ENCODE assay signal across 6 cellular contexts in the genomic region with DNA sequence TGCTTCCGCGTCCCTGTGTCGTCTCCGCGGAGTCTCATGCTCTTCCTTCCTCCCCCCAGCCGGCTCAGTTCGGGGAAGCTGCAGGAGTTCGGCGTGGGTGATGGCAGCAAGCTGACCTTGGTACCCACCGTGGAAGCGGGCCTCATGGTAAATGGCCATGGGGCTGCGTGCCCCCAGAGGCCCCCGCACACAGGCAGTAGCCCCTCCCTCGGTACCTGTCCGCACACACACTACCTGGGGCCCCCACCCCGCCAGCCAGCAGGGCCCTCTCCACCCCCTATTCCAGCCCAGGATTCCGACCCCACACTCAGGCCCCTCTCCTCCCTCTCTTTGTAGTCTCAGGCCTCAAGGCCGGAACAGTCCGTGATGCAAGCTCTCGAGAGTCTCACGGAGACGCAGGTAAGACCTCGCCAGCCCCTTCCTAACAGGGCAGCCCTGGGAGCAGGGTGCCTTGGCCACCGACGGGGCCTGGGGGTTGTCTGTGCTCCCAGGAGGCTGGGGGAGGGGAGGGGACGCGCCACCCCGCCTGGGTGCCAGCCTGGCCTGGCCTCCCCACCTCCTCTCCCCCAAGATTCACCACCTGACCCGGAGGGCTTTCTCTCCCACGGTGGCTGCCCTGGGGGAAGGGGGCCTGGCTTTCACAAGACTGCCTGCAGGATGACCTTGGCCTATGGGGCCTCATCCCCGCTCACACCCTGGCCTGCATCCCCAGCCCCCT. TPM values are rescaled to one million over a fixed set of nuclear protein-coding genes. Genes with fewer than 3 reads are reported as not detected.
DNase-seq lines count a peak whose midpoint lies in the region; ATAC-seq and TF ChIP-seq lines count a peak whose summit lies in the region.

No MANE protein-coding gene starts in this region.

- H3K4me3 ChIP-seq in BJ (ENCODE audit: low read depth, low read length): peak overlapping the region; percentile 73
- H3K4me3 ChIP-seq in neutrophil (ENCODE audit: low read depth in 1 of 2, low read length in 1 of 2): peak overlapping the region; percentile 75 to 98

- peaks cover 40% of the 10 kb centered on the region for H3K36me3 ChIP-seq in BJ (ENCODE audit: control insufficient read depth, insufficient read depth, low read length)
- peaks cover 66% of the 10 kb centered on the region for H3K36me3 ChIP-seq in neutrophil

- peaks cover 14% of the 10 kb centered on the region for H3K9me3 ChIP-seq in neutrophil

- no peaks in the 10 kb centered on the region for H3K27me3 ChIP-seq in BJ (ENCODE audit: control insufficient read depth, insufficient read depth, low read length)
- no peaks in the 10 kb centered on the region for H3K27me3 ChIP-seq in neutrophil

- TF ChIP-seq CTCF in BJ (IDR thresholded peaks at IDR 0.05; ENCODE audit: insufficient read depth, low read depth, low read length) (no peak), neutrophil (IDR thresholded peaks at IDR 0.05) (peak; percentile 15)

- no peak for DNase-seq in BJ (ENCODE audit: low read depth)
- peak; percentile 83 for DNase-seq in NOMO-1 treated with dmso at 0.1 percent for 144 hours (lab: John Stamatoyannopoulos, UW; ENCODE audit: unreplicated experiment)
- DNase-seq in caudate nucleus (lab: John Stamatoyannopoulos, UW): peak in 33 of 61 donors; percentile 30 to 81 (median 58)
- no peak for DNase-seq in AG08395 (ENCODE audit: low spot score)

- H3K27ac ChIP-seq in caudate nucleus (ENCODE audit: low read depth, low read length) (peak overlapping the region; percentile 93), neutrophil (peak overlapping the region; percentile 100)

- POLR2A ChIA-PET in BJ (lab: Charles Lee): interaction anchor here (0.7 kb wide), 1 partner anchor 18 kb away, joined by 16 read pairs; a partner anchor contains a TSS

- no peak for ATAC-seq in HG02870 (IDR thresholded peaks at IDR 0.05; ENCODE audit: unreplicated experiment)

- CTCF ChIA-PET in BJ (lab: Yijun Ruan, JAX): interaction anchor here (1.5 to 6.2 kb wide), 2 partner anchors 15 to 21 kb away, joined by 3 to 104 read pairs; a partner anchor contains a TSS

- peaks cover 43 to 48% of the 10 kb centered on the region in 2 experiments for H3K4me1 ChIP-seq in neutrophil (ENCODE audit: control insufficient read depth in 1 of 2, insufficient read depth in 1 of 2, low read depth in 1 of 2, low read length in 1 of 2)

RNA-seq across cellular contexts. Expression of a gene that starts 3.3 kb away (rescaled TPM):
- 6.9 and 8.4 TPM in 2 replicates for polyA plus RNA-seq in BJ (2011; rRNA removed)
- polyA minus RNA-seq in BJ (2011; rRNA and poly(A)+ RNA removed): 21.3 and 25.6 TPM in 2 replicates

RNA-seq across cellular contexts. Expression of a gene that starts 10.1 kb away (rescaled TPM):
- polyA plus RNA-seq in BJ (2011; rRNA removed): 57.9 and 65.1 TPM in 2 replicates
- polyA minus RNA-seq in BJ (2011; rRNA and poly(A)+ RNA removed): 29.1 and 30.1 TPM in 2 replicates

RNA-seq across cellular contexts. Expression of a gene that starts 13.9 kb away (rescaled TPM):
- polyA plus RNA-seq in BJ (2011; rRNA removed): 0.97 and 1.6 TPM in 2 replicates
- 0.62 and 0.67 TPM in 2 replicates for polyA minus RNA-seq in BJ (2011; rRNA and poly(A)+ RNA removed)

RNA-seq across cellular contexts. Expression of a gene that starts 17.5 kb away (rescaled TPM):
- 342 and 372 TPM in 2 replicates for polyA plus RNA-seq in BJ (2011; rRNA removed)
- 69.9 and 93.9 TPM in 2 replicates for polyA minus RNA-seq in BJ (2011; rRNA and poly(A)+ RNA removed)

RNA-seq across cellular contexts. Expression of a gene that starts 23.7 kb away (rescaled TPM):
- polyA plus RNA-seq in BJ (2011; rRNA removed): 24.6 and 37.5 TPM in 2 replicates
- polyA minus RNA-seq in BJ (2011; rRNA and poly(A)+ RNA removed): 8.6 TPM in 2 replicates

Comparison
In these comparisons a context has a peak if more than half of its experiments do, and no peak if none do; other contexts are left out.
1. DNase-seq: peak in NOMO-1 treated with dmso at 0.1 percent for 144 hours (single experiment) and caudate nucleus (33 of 61); none in BJ (single experiment) and AG08395 (single experiment).